ENCODE assay signal across 27 cellular contexts in genomic region chr11:128105950-128106349, GRCh38.
"Had no signal": no experiment of that assay in that cellular context is flagged by ENCODE, and none has a peak within 500 bp of the region (broad histone marks: within the 10 kb centered on the region; RNA-seq: fewer than 3 reads in every experiment).

No MANE protein-coding gene starts in this region.

- ATAC-seq: activated CD8-positive, alpha-beta T cell treated with anti-CD3 and anti-CD28 coated beads for 36 hours; effector memory CD8-positive, alpha-beta T cell; foreskin keratinocyte; gastrocnemius medialis; heart left ventricle had no signal

- H3K9me3 ChIP-seq: ascending aorta, esophagus muscularis mucosa, gastrocnemius medialis, heart left ventricle had no signal

- H3K27me3 Mint-ChIP-seq: activated naive CD8-positive, alpha-beta T cell; dendritic cell treated with granulocyte-macrophage colony-stimulating factor and Interleukin-4, amounts not matched to agents 40 ng/mL and 50 ng/mL, for 4 days had no signal

- H3K27ac ChIP-seq: ascending aorta, brain microvascular endothelial cell, coronary artery, dorsolateral prefrontal cortex, esophagus muscularis mucosa, foreskin keratinocyte, gastrocnemius medialis, heart left ventricle had no signal

- H3K36me3 ChIP-seq: ascending aorta, brain microvascular endothelial cell, esophagus muscularis mucosa, gastrocnemius medialis, heart left ventricle had no signal

- H3K4me3 Mint-ChIP-seq: activated CD8-positive, alpha-beta T cell treated with anti-CD3 and anti-CD28 coated beads for 36 hours; activated naive CD4-positive, alpha-beta T cell treated with anti-CD3 and anti-CD28 coated beads, Interleukin-2, amount 10 ng/mL, durations not matched to agents 7 days and 5 days; activated naive CD8-positive, alpha-beta T cell; central memory CD8-positive, alpha-beta T cell; dendritic cell treated with granulocyte-macrophage colony-stimulating factor and Interleukin-4, amounts not matched to agents 40 ng/mL and 50 ng/mL, for 4 days; effector memory CD8-positive, alpha-beta T cell had no signal

- DNase-seq: activated CD4-positive, alpha-beta T cell treated with anti-CD3 and anti-CD28 coated beads for 48 hours; activated CD4-positive, alpha-beta T cell treated with anti-CD3 and anti-CD28 coated beads, Interleukin-2, amount 50 U/mL, for 1 hour; activated CD4-positive, alpha-beta T cell treated with anti-CD3 and anti-CD28 coated beads, Interleukin-2, amount 50 U/mL, for 48 hours; activated CD4-positive, CD25-positive, alpha-beta regulatory T cell; activated CD4-positive, CD25-positive, alpha-beta regulatory T cell treated with anti-CD3 and anti-CD28 coated beads, Interleukin-2, amount 50 U/mL, for 72 hours; activated CD8-positive, alpha-beta memory T cell treated with anti-CD3 and anti-CD28 coated beads for 24 hours; activated CD8-positive, alpha-beta memory T cell treated with anti-CD3 and anti-CD28 coated beads, Interleukin-2, amount 50 U/mL, for 48 hours; activated CD8-positive, alpha-beta T cell treated with anti-CD3 and anti-CD28 coated beads for 36 hours; activated effector memory CD4-positive, alpha-beta T cell treated with anti-CD3 and anti-CD28 coated beads, Interleukin-2, amount 50 U/mL, for 16 hours; activated naive CD4-positive, alpha-beta T cell treated with anti-CD3 and anti-CD28 coated beads, Interleukin-2, amount 10 ng/mL, durations not matched to agents 7 days and 5 days; activated T-cell treated with anti-CD3 and anti-CD28 coated beads for 4 hours; brain microvascular endothelial cell; dorsolateral prefrontal cortex; effector memory CD8-positive, alpha-beta T cell; erythroblast; foreskin keratinocyte; gastrocnemius medialis; glutamatergic neuron; heart left ventricle had no signal

- H3K4me3 ChIP-seq: ascending aorta, coronary artery, dorsolateral prefrontal cortex, esophagus muscularis mucosa, gastrocnemius medialis, heart left ventricle had no signal

- H3K27ac Mint-ChIP-seq: activated CD8-positive, alpha-beta T cell treated with anti-CD3 and anti-CD28 coated beads for 36 hours; activated naive CD4-positive, alpha-beta T cell treated with anti-CD3 and anti-CD28 coated beads, Interleukin-2, amount 10 ng/mL, durations not matched to agents 7 days and 5 days; activated naive CD8-positive, alpha-beta T cell; activated T-helper 2 cell treated with anti-CD3 and anti-CD28 coated beads, Interferon-gamma antibody, Interleukin-2, Interleukin-4, amounts not matched to agents 10 μg/mL and 5 μg/mL and 100 μg/mL, durations not matched to agents 14 hours and 24 hours and 36 hours; dendritic cell treated with granulocyte-macrophage colony-stimulating factor and Interleukin-4, amounts not matched to agents 40 ng/mL and 50 ng/mL, for 4 days; effector memory CD8-positive, alpha-beta T cell had no signal

- H3K27me3 ChIP-seq: ascending aorta, brain microvascular endothelial cell, esophagus muscularis mucosa, gastrocnemius medialis, heart left ventricle had no signal

- FAIRE-seq: bronchial epithelial cell had no signal

- H3K4me1 ChIP-seq: ascending aorta, esophagus muscularis mucosa, foreskin keratinocyte, gastrocnemius medialis, heart left ventricle had no signal
